In genomic region chr2:164606557-164606956, GRCh38 we compare ENCODE assay signal across 13 cellular contexts. TPM values are rescaled to one million over a fixed set of nuclear protein-coding genes. Genes with fewer than 3 reads are reported as not detected.
DNase-seq lines count a peak whose midpoint lies in the region; ATAC-seq and TF ChIP-seq lines count a peak whose summit lies in the region.
"Had no signal": no experiment of that assay in that cellular context is flagged by ENCODE, and none has a peak within 500 bp of the region (broad histone marks: within the 10 kb centered on the region; RNA-seq: fewer than 3 reads in every experiment).

No MANE protein-coding gene starts in this region.

- peak; percentile 92 for ATAC-seq in body of pancreas
- ATAC-seq in HG02759 (IDR thresholded peaks at IDR 0.05; ENCODE audit: unreplicated experiment), result no peak
- no peak for ATAC-seq in HG02938 (IDR thresholded peaks at IDR 0.05; ENCODE audit: unreplicated experiment)
- ATAC-seq: activated CD8-positive, alpha-beta T cell treated with anti-CD3 and anti-CD28 coated beads for 36 hours had no signal

- no peaks in the 10 kb centered on the region for H3K36me3 ChIP-seq in body of pancreas (replicated peaks in 1 of 2; ENCODE audit: insufficient read depth in 1 of 2, low read depth in 2 of 2)

- H3K27me3 ChIP-seq in body of pancreas, result no peaks in the 10 kb centered on the region

- no peak for TF ChIP-seq POLR2A in body of pancreas (IDR thresholded peaks at IDR 0.05)

- H3K27ac ChIP-seq in body of pancreas, result peak overlapping the region in 3 of 4 donors; percentile 57 to 76 (median 58)

- H3K9me3 ChIP-seq in body of pancreas, result no peaks in the 10 kb centered on the region

- intact Hi-C loops in body of pancreas (cut with DNase I), result no loop called here

- TF ChIP-seq CTCF in body of pancreas (IDR thresholded peaks at IDR 0.05), result no peak

- peak; percentile 55 for DNase-seq in HCEC 1CT
- peak in 2 of 4 donors; percentile 32 to 42 for DNase-seq in body of pancreas
- DNase-seq in iris pigment epithelial cell (ENCODE audit: low read depth), result peak; percentile 23
- DNase-seq in smooth muscle cell of the brain vasculature (ENCODE audit: low read depth, low spot score), result peak; percentile 33
- no peak for DNase-seq in HK-2 (ENCODE audit: unreplicated experiment)
- DNase-seq: activated CD8-positive, alpha-beta T cell treated with anti-CD3 and anti-CD28 coated beads for 36 hours; activated effector memory CD4-positive, alpha-beta T cell treated with anti-CD3 and anti-CD28 coated beads, Interleukin-2, amount 50 U/mL, for 16 hours; NCI-H1417 treated with DMSO at 0.1 percent for 48 hours; NCI-H510A; substantia nigra; T1000 had no signal

- peaks cover 10% of the 10 kb centered on the region for H3K4me1 ChIP-seq in body of pancreas

- 18 to 28% methylated on average over 2 of the region's 2 CpGs for WGBS in body of pancreas, 2 donors

- no peak overlapping the region for H3K4me3 ChIP-seq in body of pancreas

RNA-seq across cellular contexts. Expression of gene GRB14, which starts 14.7 kb away (rescaled TPM):
- 10 to 100 TPM; 22.7 to 27.5 TPM for total RNA-seq in body of pancreas
- total RNA-seq: activated CD8-positive, alpha-beta T cell treated with anti-CD3 and anti-CD28 coated beads for 36 hours had no signal
